In the genomic region with DNA sequence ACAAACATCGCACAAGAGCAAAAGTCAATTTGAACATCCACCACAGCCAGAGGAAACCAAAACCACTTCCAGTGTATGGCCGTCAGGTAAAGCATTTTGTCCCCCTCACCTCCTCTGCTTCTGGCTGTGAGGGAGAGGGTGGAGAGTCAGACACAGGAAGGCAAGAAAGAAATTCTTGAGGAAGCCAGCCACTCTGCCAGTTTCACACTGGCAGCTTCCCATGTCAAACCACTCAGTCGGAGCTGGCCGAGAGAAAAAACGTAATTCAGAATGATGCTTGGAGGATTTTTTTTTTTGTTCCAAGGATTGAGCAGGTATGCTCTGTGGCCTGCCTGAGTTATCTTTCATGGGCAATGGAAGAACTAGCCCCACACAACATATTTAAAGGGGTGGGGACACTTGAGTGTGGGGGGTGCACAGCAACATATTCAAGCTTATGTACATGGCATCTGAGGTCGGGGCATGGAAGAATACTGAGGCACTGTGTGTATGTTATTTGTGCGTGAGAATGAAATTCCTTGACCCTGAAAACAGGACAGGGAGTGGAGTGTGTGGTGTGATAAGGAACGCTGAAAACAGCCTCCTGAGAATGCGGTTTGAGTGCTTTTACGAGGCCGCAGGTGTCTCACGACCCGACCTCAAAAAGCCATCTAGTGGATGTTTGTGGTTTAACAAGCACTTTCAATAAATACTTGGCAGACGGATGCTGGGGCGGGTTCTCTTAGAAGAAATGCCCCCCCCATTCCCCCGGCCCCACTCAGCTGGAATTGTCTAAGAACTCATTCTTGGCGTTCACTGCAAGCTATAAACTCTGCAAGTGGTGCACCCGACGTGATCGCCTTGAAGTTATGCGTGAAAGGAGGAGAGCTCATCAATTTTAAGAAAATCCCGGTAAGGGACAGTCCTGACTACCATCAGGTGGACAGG, we compare ENCODE assay signal across 8 cellular contexts. TPM values are rescaled to one million over a fixed set of nuclear protein-coding genes. Genes with fewer than 3 reads are reported as not detected.
A peak's percentile ranks its signal among the peaks of the same experiment; 100 is the strongest.
DNase-seq lines count a peak whose midpoint lies in the region; ATAC-seq, FAIRE-seq and TF ChIP-seq lines count a peak whose summit lies in the region.

No MANE protein-coding gene starts in this region.

- no peak overlapping the region for H2AFZ ChIP-seq in hepatocyte

- peak; percentile 67 for FAIRE-seq in GM12892 (lab: Jason Lieb, UNC)

- peak overlapping the region in 1 of 2 donors; percentile 22 for H3K27ac ChIP-seq in ascending aorta
- H3K27ac ChIP-seq in hepatocyte = peak overlapping the region; percentile 92

- H3K4me2 ChIP-seq in hepatocyte (peak overlapping the region; percentile 57), skeletal muscle satellite cell (ENCODE audit: low read length) (peak overlapping the region; percentile 60)

- H3K9me2 ChIP-seq in hepatocyte (replicated peaks; ENCODE audit: insufficient read depth) = no peaks in the 10 kb centered on the region

- H3K4me1 ChIP-seq in ascending aorta (peaks cover 0 to 7% of the 10 kb centered on the region in 2 donors), hepatocyte (ENCODE audit: insufficient read depth) (peaks cover 7% of the 10 kb centered on the region), skeletal muscle satellite cell (ENCODE audit: control insufficient read depth, insufficient read depth, low read length) (peaks cover 2% of the 10 kb centered on the region)

- peak overlapping the region in 1 of 2 donors; percentile 21 for H3K4me3 ChIP-seq in ascending aorta
- no peak overlapping the region for H3K4me3 ChIP-seq in hepatocyte
- no peak overlapping the region for H3K4me3 ChIP-seq in skeletal muscle satellite cell (ENCODE audit: low read length)

- TF ChIP-seq CTCF in ascending aorta (IDR thresholded peaks at IDR 0.05) = peak; percentile 42 to 66 (median 64)
- TF ChIP-seq CTCF in hepatocyte (IDR thresholded peaks at IDR 0.05; ENCODE audit: poor library complexity) = peak; percentile 58

- no peaks in the 10 kb centered on the region for H4K20me1 ChIP-seq in hepatocyte (ENCODE audit: insufficient read depth, poor library complexity, severe bottlenecking)

- WGBS in hepatocyte (ENCODE audit: low lambda C conversion rate, missing lambda C conversion rate) = 23% methylated on average over 22 of the region's 22 CpGs

- DNase-seq in A172 (ENCODE audit: low spot score) (peak; percentile 87), GM12892 (ENCODE audit: insufficient read length) (no peak), NCI-H1694 treated with DMSO at 0.1 percent for 48 hours (lab: John Stamatoyannopoulos, UW) (peak; percentile 33), T-helper 17 cell (peak; percentile 42 to 58 (median 51)), ascending aorta (ENCODE audit: low spot score in 2 of 2) (peak in 1 of 2 donors; percentile 80), hepatocyte (ENCODE audit: low spot score) (peak; percentile 91)

- TF ChIP-seq POLR2A in GM12892 (IDR thresholded peaks at IDR 0.05; ENCODE audit: low read depth, low read length) = no peak

- peak overlapping the region; percentile 99 for H3K27ac Mint-ChIP-seq in T-helper 17 cell

- no peaks in the 10 kb centered on the region for H3K9me3 ChIP-seq in T-helper 17 cell (ENCODE audit: control insufficient read depth, low read length, poor library complexity, severe bottlenecking)
- H3K9me3 ChIP-seq in ascending aorta = no peaks in the 10 kb centered on the region
- no peaks in the 10 kb centered on the region for H3K9me3 ChIP-seq in hepatocyte (ENCODE audit: low read depth)
- H3K9me3 ChIP-seq in skeletal muscle satellite cell (replicated peaks; ENCODE audit: low read length) = no peaks in the 10 kb centered on the region

- H3K27me3 ChIP-seq in ascending aorta = no peaks in the 10 kb centered on the region
- no peaks in the 10 kb centered on the region for H3K27me3 ChIP-seq in hepatocyte
- H3K27me3 ChIP-seq in skeletal muscle satellite cell (ENCODE audit: control insufficient read depth, insufficient read depth, low read length) = peaks cover 16% of the 10 kb centered on the region

- H3K9ac ChIP-seq in skeletal muscle satellite cell (ENCODE audit: low read depth, low read length) = no peak overlapping the region

- H3K36me3 ChIP-seq in ascending aorta (no peaks in the 10 kb centered on the region), hepatocyte (replicated peaks; ENCODE audit: insufficient read depth, low read depth) (no peaks in the 10 kb centered on the region), skeletal muscle satellite cell (ENCODE audit: insufficient read depth, low read length) (no peaks in the 10 kb centered on the region)

- no peaks in the 10 kb centered on the region for H3K36me3 Mint-ChIP-seq in T-helper 17 cell (ENCODE audit: low read depth)

- H3K27me3 Mint-ChIP-seq in T-helper 17 cell = no peaks in the 10 kb centered on the region

- no peaks in the 10 kb centered on the region for H3K79me2 ChIP-seq in hepatocyte

- peak overlapping the region; percentile 91 for H3K4me3 Mint-ChIP-seq in T-helper 17 cell

- intact Hi-C loops in ascending aorta (cut with DNase I) = no loop called here

- peak; percentile 55 for ATAC-seq in T-helper 17 cell
- no peak for ATAC-seq in GM18858 (IDR thresholded peaks at IDR 0.05; ENCODE audit: unreplicated experiment)

- peaks cover 43% of the 10 kb centered on the region for H3K4me1 Mint-ChIP-seq in T-helper 17 cell

RNA-seq across cellular contexts. Expression of gene DAXX, which starts 22.3 kb away (rescaled TPM):
- total RNA-seq in A172 (2014; rRNA removed; shearing (Covaris generic)) = 56.2 and 60.0 TPM in 2 replicates
- 40.0 TPM for polyA plus RNA-seq in GM12892 (2012; ENCODE audit: missing spikeins)
- total RNA-seq in T-helper 17 cell = 10 to 100 TPM; 34.5 to 49.0 TPM
- total RNA-seq in ascending aorta = 44.8 TPM
- total RNA-seq in hepatocyte = 26.4 and 31.0 TPM in 2 replicates
- polyA plus RNA-seq in hepatocyte = 28.4 and 35.3 TPM in 2 replicates
- total RNA-seq in skeletal muscle satellite cell (2012; rRNA removed) = 46.5 and 52.2 TPM in 2 replicates

RNA-seq across cellular contexts. Expression of gene ZBTB22, which starts 27.5 kb away (rescaled TPM):
- total RNA-seq in A172 (2014; rRNA removed; shearing (Covaris generic)) = 7.6 and 8.8 TPM in 2 replicates
- 6.0 TPM for polyA plus RNA-seq in GM12892 (2012; ENCODE audit: missing spikeins)
- 10 to 100 TPM; 17.1 to 20.2 TPM for total RNA-seq in T-helper 17 cell
- total RNA-seq in ascending aorta = 35.5 TPM
- total RNA-seq in hepatocyte = 21.6 and 23.4 TPM in 2 replicates
- polyA plus RNA-seq in hepatocyte = 23.2 and 23.8 TPM in 2 replicates
- total RNA-seq in skeletal muscle satellite cell (2012; rRNA removed) = 5.9 and 7.6 TPM in 2 replicates

RNA-seq across cellular contexts. Expression of gene TAPBP, which starts 31.2 kb away (rescaled TPM):
- 59.4 and 61.6 TPM in 2 replicates for total RNA-seq in A172 (2014; rRNA removed; shearing (Covaris generic))
- 51.3 TPM for polyA plus RNA-seq in GM12892 (2012; ENCODE audit: missing spikeins)
- 100 to 1,000 TPM; 269 to 344 TPM for total RNA-seq in T-helper 17 cell
- total RNA-seq in ascending aorta = 185 TPM
- total RNA-seq in hepatocyte = 39.1 and 59.3 TPM in 2 replicates
- 108 and 116 TPM in 2 replicates for polyA plus RNA-seq in hepatocyte
- total RNA-seq in skeletal muscle satellite cell (2012; rRNA removed) = 75.8 and 86.9 TPM in 2 replicates

RNA-seq across cellular contexts. Expression of gene RGL2, which starts 46.3 kb away (rescaled TPM):
- total RNA-seq in A172 (2014; rRNA removed; shearing (Covaris generic)) = 17.7 and 18.3 TPM in 2 replicates
- polyA plus RNA-seq in GM12892 (2012; ENCODE audit: missing spikeins) = 11.8 TPM
- total RNA-seq in T-helper 17 cell (10 to 100 TPM; 42.1 to 56.2 TPM), ascending aorta (63.9 TPM), hepatocyte (57.4 and 63.3 TPM in 2 replicates)
- polyA plus RNA-seq in hepatocyte = 82.1 and 89.3 TPM in 2 replicates
- 13.2 and 17.0 TPM in 2 replicates for total RNA-seq in skeletal muscle satellite cell (2012; rRNA removed)

RNA-seq across cellular contexts. Expression of gene KIFC1, which starts 46.6 kb away (rescaled TPM):
- total RNA-seq in A172 (2014; rRNA removed; shearing (Covaris generic)) = 53.2 and 55.6 TPM in 2 replicates
- polyA plus RNA-seq in GM12892 (2012; ENCODE audit: missing spikeins) = 29.9 TPM
- 1 to 10 TPM; 1.3 to 3.7 TPM for total RNA-seq in T-helper 17 cell
- not detected for total RNA-seq in ascending aorta
- 6.9 and 12.7 TPM in 2 replicates for total RNA-seq in hepatocyte
- 6.1 and 6.6 TPM in 2 replicates for polyA plus RNA-seq in hepatocyte
- 28.6 and 29.4 TPM in 2 replicates for total RNA-seq in skeletal muscle satellite cell (2012; rRNA removed)
